Comparison of ENCODE assay signal across 10 cellular contexts in the genomic region with DNA sequence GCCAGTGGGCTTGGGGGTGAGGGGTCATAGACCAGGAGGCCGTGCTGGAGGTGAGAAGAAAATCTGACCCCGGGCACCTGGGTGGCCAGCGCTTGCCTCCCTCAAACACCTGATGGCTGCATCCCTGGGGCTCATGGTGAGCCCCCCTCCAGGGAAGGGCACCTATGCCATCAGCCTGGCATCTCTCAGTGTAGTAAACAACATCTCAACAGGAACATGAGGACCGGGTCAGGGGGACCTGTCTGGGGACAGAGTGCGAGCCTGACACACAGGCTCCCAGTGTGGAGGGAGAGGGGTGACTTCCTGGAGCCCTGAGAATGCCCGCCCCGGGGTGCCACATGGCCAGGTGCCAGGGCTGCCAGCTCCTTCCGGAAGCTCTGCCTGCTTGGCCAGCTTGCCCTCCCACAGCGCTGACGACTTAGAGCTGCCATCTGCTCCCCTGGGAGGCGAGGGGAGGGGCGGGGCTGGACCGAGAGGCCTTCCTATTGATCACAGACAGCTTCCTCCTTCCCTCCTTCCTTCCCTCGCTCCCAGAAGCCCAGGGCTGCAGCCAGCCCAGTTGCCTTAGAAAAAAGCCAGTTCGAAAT. TPM values are rescaled to one million over a fixed set of nuclear protein-coding genes. Genes with fewer than 3 reads are reported as not detected.
A peak's percentile ranks its signal among the peaks of the same experiment; 100 is the strongest.
DNase-seq lines count a peak whose midpoint lies in the region; ATAC-seq, FAIRE-seq and TF ChIP-seq lines count a peak whose summit lies in the region.
"Had no signal": no experiment of that assay in that cellular context is flagged by ENCODE, and none has a peak within 500 bp of the region (broad histone marks: within the 10 kb centered on the region; RNA-seq: fewer than 3 reads in every experiment).

No MANE protein-coding gene starts in this region.

- peaks cover 20% of the 10 kb centered on the region for H4K20me1 ChIP-seq in PC-3 (ENCODE audit: low read length)
- H4K20me1 ChIP-seq in endothelial cell of umbilical vein (replicated peaks; ENCODE audit: control insufficient read depth, extremely low read depth, insufficient read depth, low read length), result no peaks in the 10 kb centered on the region

- intact Hi-C loops in PC-3 (cut with micrococcal nuclease) (loop anchor here (1.0 kb wide), 1 partner anchor 8 kb away; no protein-coding TSS in a partner anchor), endothelial cell of umbilical vein (cut with micrococcal nuclease) (loop anchor here (1.0 kb wide), 1 partner anchor 11 kb away; no protein-coding TSS in a partner anchor), thyroid gland (cut with DNase I) (no loop called here)

- no peaks in the 10 kb centered on the region for H3K9me3 Mint-ChIP-seq in activated naive CD4-positive, alpha-beta T cell treated with anti-CD3 and anti-CD28 coated beads, Interleukin-2, amount 10 ng/mL, durations not matched to agents 7 days and 5 days

- TF ChIP-seq CTCF in PC-3 (conservative IDR thresholded peaks at IDR 0.05; ENCODE audit: low read depth, low read length) (no peak), endothelial cell of umbilical vein (IDR thresholded peaks at IDR 0.05; ENCODE audit: extremely low read depth in 1 of 2, insufficient read depth in 1 of 2, low read depth in 1 of 2, low read length in 2 of 2) (no peak), thyroid gland (IDR thresholded peaks at IDR 0.05) (no peak)

- peaks cover 11% of the 10 kb centered on the region for H3K27me3 Mint-ChIP-seq in activated naive CD4-positive, alpha-beta T cell treated with anti-CD3 and anti-CD28 coated beads, Interleukin-2, amount 10 ng/mL, durations not matched to agents 7 days and 5 days

- no peaks in the 10 kb centered on the region for H3K9me3 ChIP-seq in PC-3 (ENCODE audit: low read length)
- no peaks in the 10 kb centered on the region for H3K9me3 ChIP-seq in endothelial cell of umbilical vein (replicated peaks; ENCODE audit: control insufficient read depth, insufficient read depth, low read length)
- H3K9me3 ChIP-seq in thyroid gland, result no peaks in the 10 kb centered on the region
- H3K9me3 ChIP-seq: right lobe of liver had no signal

- peaks cover 7% of the 10 kb centered on the region for H3F3A ChIP-seq in PC-3 (ENCODE audit: low read length, unreplicated experiment)

- H3K36me3 ChIP-seq in PC-3 (ENCODE audit: low read depth, low read length) (peaks cover 40% of the 10 kb centered on the region), endothelial cell of umbilical vein (ENCODE audit: control insufficient read depth in 2 of 2, extremely low read depth in 1 of 2, insufficient read depth in 2 of 2, low read length in 2 of 2) (peaks cover 0 to 2% of the 10 kb centered on the region in 2 experiments), thyroid gland (no peaks in the 10 kb centered on the region)
- H3K36me3 ChIP-seq: right lobe of liver had no signal

- POLR2A ChIA-PET in PC-3 (lab: Charles Lee; ENCODE audit: unreplicated experiment), result interaction anchor here (0.5 to 3.3 kb wide), 11 partner anchors 9 to 327 kb away, joined by 3 to 90 read pairs (median 6); partner anchors contain the start of genes BUD23, DNAJC30 and STX1A
- POLR2A ChIA-PET in endothelial cell of umbilical vein (lab: Charles Lee), result no interaction called here

- H3K4me3 ChIP-seq in PC-3 (ENCODE audit: low read length) (peak overlapping the region; percentile 30; the same call in 1 of the 2 replicates), endothelial cell of umbilical vein (replicated peaks in 1 of 3; ENCODE audit: insufficient read depth in 1 of 3, low read depth in 1 of 3, low read length in 3 of 3) (no peak overlapping the region), thyroid gland (replicated peaks in 1 of 3) (no peak overlapping the region)
- H3K4me3 ChIP-seq: right lobe of liver had no signal

- H3K4me1 Mint-ChIP-seq in activated naive CD4-positive, alpha-beta T cell treated with anti-CD3 and anti-CD28 coated beads, Interleukin-2, amount 10 ng/mL, durations not matched to agents 7 days and 5 days, result peaks cover 9% of the 10 kb centered on the region

- BruUV-seq in PC-3 (replicated peaks; lab: Mats Ljungman, UMichigan) (TSS peak; percentile 17), endothelial cell of umbilical vein (replicated peaks; lab: Mats Ljungman, UMichigan) (no TSS peak)

- dilution Hi-C loops in endothelial cell of umbilical vein (cut with MboI; ENCODE audit: extremely low pct_ligation_motif_present, low sequenced_read_pairs), result no loop called here

- peaks cover 4% of the 10 kb centered on the region for H3K36me3 Mint-ChIP-seq in activated naive CD4-positive, alpha-beta T cell treated with anti-CD3 and anti-CD28 coated beads, Interleukin-2, amount 10 ng/mL, durations not matched to agents 7 days and 5 days

- H3K27ac ChIP-seq in PC-3 (ENCODE audit: low read length) (peak overlapping the region; percentile 100), endothelial cell of umbilical vein (ENCODE audit: insufficient read depth, low read depth, low read length) (no peak overlapping the region), thyroid gland (no peak overlapping the region)
- H3K27ac ChIP-seq: C4-2B, right lobe of liver had no signal

- no peaks in the 10 kb centered on the region for H3K9me2 ChIP-seq in PC-3 (replicated peaks; ENCODE audit: low read length)

- H3K4me2 ChIP-seq in PC-3 (ENCODE audit: low read length), result peak overlapping the region; percentile 71
- H3K4me2 ChIP-seq in endothelial cell of umbilical vein (ENCODE audit: insufficient read depth, low read length), result no peak overlapping the region

- CTCF ChIA-PET in activated naive CD4-positive, alpha-beta T cell treated with anti-CD3 and anti-CD28 coated beads, Interleukin-2, amount 10 ng/mL, durations not matched to agents 7 days and 5 days (lab: Charles Lee), result interaction anchor here (1.5 kb wide), 1 partner anchor 10 kb away, joined by 5 read pairs; no protein-coding TSS in a partner anchor
- CTCF ChIA-PET in PC-3 (lab: Charles Lee) (interaction anchor here (0.6 to 1.8 kb wide), 6 partner anchors 18 to 100 kb away, joined by 3 to 6 read pairs (median 3); no protein-coding TSS in a partner anchor), endothelial cell of umbilical vein (lab: Charles Lee) (interaction anchor here (0.5 to 3.5 kb wide), 7 partner anchors 9 to 101 kb away, joined by 4 to 25 read pairs (median 5); partner anchors contain the start of gene STX1A)

- no peaks in the 10 kb centered on the region for H3K9me1 ChIP-seq in endothelial cell of umbilical vein (replicated peaks; ENCODE audit: control insufficient read depth, extremely low read depth, insufficient read depth, low read length)

- peak; percentile 55 for FAIRE-seq in endothelial cell of umbilical vein (lab: Jason Lieb, UNC)

- H3K27me3 ChIP-seq in PC-3 (ENCODE audit: low read length) (no peaks in the 10 kb centered on the region), endothelial cell of umbilical vein (ENCODE audit: control insufficient read depth in 2 of 2, insufficient read depth in 2 of 2, low read length in 2 of 2) (no peaks in the 10 kb centered on the region), thyroid gland (no peaks in the 10 kb centered on the region)
- H3K27me3 ChIP-seq: right lobe of liver had no signal

- peaks cover 53% of the 10 kb centered on the region for H3K79me2 ChIP-seq in PC-3 (ENCODE audit: low read length)
- H3K79me2 ChIP-seq in endothelial cell of umbilical vein (ENCODE audit: control insufficient read depth, insufficient read depth, low read length), result peaks cover 33% of the 10 kb centered on the region

- peak; percentile 35 for DNase-seq in activated naive CD4-positive, alpha-beta T cell treated with anti-CD3 and anti-CD28 coated beads, Interleukin-2, amount 10 ng/mL, durations not matched to agents 7 days and 5 days
- DNase-seq in activated naive CD4-positive, alpha-beta T cell treated with anti-CD3 and anti-CD28 coated beads, Interleukin-2, amount 50 U/mL, for 16 hours, result no peak
- DNase-seq in PC-3, result peak; percentile 89
- DNase-seq in endothelial cell of umbilical vein (ENCODE audit: low read depth, low spot score), result no peak
- DNase-seq in thyroid gland, result peak; percentile 20 to 30
- no peak for DNase-seq in activated CD8-positive, alpha-beta memory T cell treated with anti-CD3 and anti-CD28 coated beads, Interleukin-2, amount 50 U/mL, for 48 hours
- DNase-seq in inferior parietal cortex (ENCODE audit: extremely low spot score), result no peak

- H3K27ac Mint-ChIP-seq in activated naive CD4-positive, alpha-beta T cell treated with anti-CD3 and anti-CD28 coated beads, Interleukin-2, amount 10 ng/mL, durations not matched to agents 7 days and 5 days, result no peak overlapping the region

- TF ChIP-seq POLR2A in endothelial cell of umbilical vein (IDR thresholded peaks at IDR 0.05; ENCODE audit: low read depth, low read length) (no peak), thyroid gland (IDR thresholded peaks at IDR 0.05) (no peak)

- H3K4me3 Mint-ChIP-seq in activated naive CD4-positive, alpha-beta T cell treated with anti-CD3 and anti-CD28 coated beads, Interleukin-2, amount 10 ng/mL, durations not matched to agents 7 days and 5 days, result no peak overlapping the region

- ATAC-seq in PC-3 (peak; percentile 36), GM18909 (IDR thresholded peaks at IDR 0.05; ENCODE audit: poor library complexity, unreplicated experiment) (no peak)

- no peak overlapping the region for H2AFZ ChIP-seq in PC-3 (ENCODE audit: low read length)
- H2AFZ ChIP-seq in endothelial cell of umbilical vein (ENCODE audit: low read depth, low read length), result no peak overlapping the region

- H3K9ac ChIP-seq in PC-3 (ENCODE audit: low read length) (peak overlapping the region; percentile 95), endothelial cell of umbilical vein (replicated peaks; ENCODE audit: extremely low read depth, insufficient read depth, low read length) (no peak overlapping the region)

- 78 to 89% methylated on average over 8 to 14 of the region's 15 CpGs for WGBS in thyroid gland, 2 donors

- H3K4me1 ChIP-seq in PC-3 (ENCODE audit: insufficient read depth, low read length), result peaks cover 47% of the 10 kb centered on the region
- H3K4me1 ChIP-seq in endothelial cell of umbilical vein (ENCODE audit: control insufficient read depth, extremely low read depth, insufficient read depth, low read length), result peaks cover 9% of the 10 kb centered on the region
- H3K4me1 ChIP-seq in thyroid gland, result no peaks in the 10 kb centered on the region
- H3K4me1 ChIP-seq: right lobe of liver had no signal

RNA-seq across cellular contexts. Expression of gene STX1A, which starts 12.3 kb away (rescaled TPM):
- total RNA-seq in PC-3 (2014; rRNA removed) (145 and 163 TPM in 2 replicates), endothelial cell of umbilical vein (16.8 and 20.8 TPM in 2 replicates), thyroid gland (1 to 10 TPM; 4.4 to 9.5 (median 7.2) TPM)
- 13.1 and 16.0 TPM in 2 replicates for polyA plus RNA-seq in endothelial cell of umbilical vein
- polyA plus RNA-seq in endothelial cell of umbilical vein (2011; cell fraction: cytosol; rRNA removed), result 10.3 and 11.8 TPM in 2 replicates
- polyA plus RNA-seq in endothelial cell of umbilical vein (2011; cell fraction: nucleus; rRNA removed), result 70.2 and 73.5 TPM in 2 replicates
- 20.8 and 23.1 TPM in 2 replicates for polyA plus RNA-seq in endothelial cell of umbilical vein (2012)
- 13.4 and 21.7 TPM in 2 replicates for polyA minus RNA-seq in endothelial cell of umbilical vein
- 5.7 TPM for polyA minus RNA-seq in endothelial cell of umbilical vein (2011; cell fraction: cytosol; rRNA and poly(A)+ RNA removed)
- 14.1 and 16.5 TPM in 2 replicates for polyA minus RNA-seq in endothelial cell of umbilical vein (2011; cell fraction: nucleus; rRNA and poly(A)+ RNA removed)

RNA-seq across cellular contexts. Expression of gene BUD23, which starts 23.7 kb away (rescaled TPM):
- total RNA-seq in PC-3 (2014; rRNA removed), result 124 and 138 TPM in 2 replicates
- 60.1 and 64.6 TPM in 2 replicates for total RNA-seq in endothelial cell of umbilical vein
- 49.0 and 62.1 TPM in 2 replicates for polyA plus RNA-seq in endothelial cell of umbilical vein
- polyA plus RNA-seq in endothelial cell of umbilical vein (2011; cell fraction: cytosol; rRNA removed), result 79.4 and 83.1 TPM in 2 replicates
- 62.8 and 64.4 TPM in 2 replicates for polyA plus RNA-seq in endothelial cell of umbilical vein (2011; cell fraction: nucleus; rRNA removed)
- polyA plus RNA-seq in endothelial cell of umbilical vein (2012), result 47.5 and 63.8 TPM in 2 replicates
- polyA minus RNA-seq in endothelial cell of umbilical vein, result 39.2 and 43.2 TPM in 2 replicates
- 33.0 TPM for polyA minus RNA-seq in endothelial cell of umbilical vein (2011; cell fraction: cytosol; rRNA and poly(A)+ RNA removed)
- 13.5 and 15.8 TPM in 2 replicates for polyA minus RNA-seq in endothelial cell of umbilical vein (2011; cell fraction: nucleus; rRNA and poly(A)+ RNA removed)
- total RNA-seq in thyroid gland, result 10 to 100 TPM; 58.3 to 78.0 (median 64.9) TPM

RNA-seq across cellular contexts. Expression of gene DNAJC30, which starts 23.9 kb away (rescaled TPM):
- total RNA-seq in PC-3 (2014; rRNA removed), result 2.9 and 4.8 TPM in 2 replicates
- 10.4 and 11.9 TPM in 2 replicates for total RNA-seq in endothelial cell of umbilical vein
- 10.6 and 14.7 TPM in 2 replicates for polyA plus RNA-seq in endothelial cell of umbilical vein
- 6.7 and 9.0 TPM in 2 replicates for polyA plus RNA-seq in endothelial cell of umbilical vein (2011; cell fraction: cytosol; rRNA removed)
- polyA plus RNA-seq in endothelial cell of umbilical vein (2011; cell fraction: nucleus; rRNA removed), result 3.9 and 4.1 TPM in 2 replicates
- 7.5 and 7.6 TPM in 2 replicates for polyA plus RNA-seq in endothelial cell of umbilical vein (2012)
- polyA minus RNA-seq in endothelial cell of umbilical vein, result 3.7 and 5.4 TPM in 2 replicates
- polyA minus RNA-seq in endothelial cell of umbilical vein (2011; cell fraction: cytosol; rRNA and poly(A)+ RNA removed), result 4.2 TPM
- polyA minus RNA-seq in endothelial cell of umbilical vein (2011; cell fraction: nucleus; rRNA and poly(A)+ RNA removed), result 6.3 and 6.6 TPM in 2 replicates
- total RNA-seq in thyroid gland, result 10 to 100 TPM in 3 of 4 donors, 1 to 10 TPM in 1; 9.0 to 19.1 (median 14.8) TPM

RNA-seq across cellular contexts. Expression of gene ABHD11, which starts 31.5 kb away (rescaled TPM):
- 38.6 and 41.4 TPM in 2 replicates for total RNA-seq in PC-3 (2014; rRNA removed)
- total RNA-seq in endothelial cell of umbilical vein, result 13.3 and 19.0 TPM in 2 replicates
- 18.4 and 18.9 TPM in 2 replicates for polyA plus RNA-seq in endothelial cell of umbilical vein
- polyA plus RNA-seq in endothelial cell of umbilical vein (2011; cell fraction: cytosol; rRNA removed), result 14.5 and 14.7 TPM in 2 replicates
- polyA plus RNA-seq in endothelial cell of umbilical vein (2011; cell fraction: nucleus; rRNA removed), result 8.7 and 9.6 TPM in 2 replicates
- polyA plus RNA-seq in endothelial cell of umbilical vein (2012), result 9.8 and 12.6 TPM in 2 replicates
- polyA minus RNA-seq in endothelial cell of umbilical vein, result 6.2 and 10.0 TPM in 2 replicates
- 7.6 TPM for polyA minus RNA-seq in endothelial cell of umbilical vein (2011; cell fraction: cytosol; rRNA and poly(A)+ RNA removed)
- 4.4 and 5.0 TPM in 2 replicates for polyA minus RNA-seq in endothelial cell of umbilical vein (2011; cell fraction: nucleus; rRNA and poly(A)+ RNA removed)
- 10 to 100 TPM; 39.5 to 75.8 (median 67.1) TPM for total RNA-seq in thyroid gland

RNA-seq across cellular contexts. Expression of gene VPS37D, which starts 39.5 kb away (rescaled TPM):
- total RNA-seq in PC-3 (2014; rRNA removed), result 6.3 and 7.7 TPM in 2 replicates
- total RNA-seq in endothelial cell of umbilical vein, result 2.0 and 2.4 TPM in 2 replicates
- polyA plus RNA-seq in endothelial cell of umbilical vein, result 2.1 and 2.9 TPM in 2 replicates
- 1.0 and 1.9 TPM in 2 replicates for polyA plus RNA-seq in endothelial cell of umbilical vein (2011; cell fraction: cytosol; rRNA removed)
- 0.92 and 0.95 TPM in 2 replicates for polyA plus RNA-seq in endothelial cell of umbilical vein (2011; cell fraction: nucleus; rRNA removed)
- polyA plus RNA-seq in endothelial cell of umbilical vein (2012), result 1.4 and 2.3 TPM in 2 replicates
- 0.66 and 0.83 TPM in 2 replicates for polyA minus RNA-seq in endothelial cell of umbilical vein
- polyA minus RNA-seq in endothelial cell of umbilical vein (2011; cell fraction: cytosol; rRNA and poly(A)+ RNA removed), result not detected
- 0.34 TPM in 1 of 2 replicates, not detected in the other for polyA minus RNA-seq in endothelial cell of umbilical vein (2011; cell fraction: nucleus; rRNA and poly(A)+ RNA removed)
- total RNA-seq in thyroid gland, result 1 to 10 TPM; 3.9 to 5.6 (median 4.7) TPM

Comparison
In these comparisons a context has a peak if more than half of its experiments do, and no peak if none do; other contexts are left out.
1. DNase-seq: peak in activated naive CD4-positive, alpha-beta T cell treated with anti-CD3 and anti-CD28 coated beads, Interleukin-2, amount 10 ng/mL, durations not matched to agents 7 days and 5 days (single experiment), PC-3 (single experiment) and thyroid gland (2 of 2); none in activated naive CD4-positive, alpha-beta T cell treated with anti-CD3 and anti-CD28 coated beads, Interleukin-2, amount 50 U/mL, for 16 hours (single experiment), endothelial cell of umbilical vein (single experiment), activated CD8-positive, alpha-beta memory T cell treated with anti-CD3 and anti-CD28 coated beads, Interleukin-2, amount 50 U/mL, for 48 hours (single experiment) and inferior parietal cortex (single experiment).